ENCODE assay signal across 19 cellular contexts in genomic region chr15:55389276-55389631, GRCh38. TPM values are rescaled to one million over a fixed set of nuclear protein-coding genes. Genes with fewer than 3 reads are reported as not detected.
DNase-seq lines count a peak whose midpoint lies in the region; ATAC-seq and TF ChIP-seq lines count a peak whose summit lies in the region.
"Had no signal": no experiment of that assay in that cellular context is flagged by ENCODE, and none has a peak within 500 bp of the region (broad histone marks: within the 10 kb centered on the region; RNA-seq: fewer than 3 reads in every experiment).

No MANE protein-coding gene starts in this region.

- H3K27me3 ChIP-seq in neutrophil (no peaks in the 10 kb centered on the region), body of pancreas (no peaks in the 10 kb centered on the region), heart right ventricle (no peaks in the 10 kb centered on the region)
- H3K27me3 ChIP-seq: right atrium auricular region had no signal

- H3K4me1 Mint-ChIP-seq in chondrocyte (ENCODE audit: low read depth), result peaks cover 18% of the 10 kb centered on the region
- H3K4me1 Mint-ChIP-seq: stimulated activated memory B cell treated with anti-CD40 and anti-IgM and Interleukin-4, amounts not matched to agents 10 μg/mL and 1 μg/mL and 100 μg/mL, for 72 hours had no signal

- H3K9me3 Mint-ChIP-seq in chondrocyte (ENCODE audit: low read depth), result no peaks in the 10 kb centered on the region
- H3K9me3 Mint-ChIP-seq: activated CD4-positive, alpha-beta T cell treated with anti-CD3 and anti-CD28 coated beads, Interleukin-2, amount 10 ng/mL, durations not matched to agents 24 days and 14 days; effector memory CD8-positive, alpha-beta T cell; natural killer cell; stimulated activated memory B cell treated with anti-CD40 and anti-IgM and Interleukin-4, amounts not matched to agents 10 μg/mL and 1 μg/mL and 100 μg/mL, for 72 hours had no signal

- no peak for ATAC-seq in HG02759 (IDR thresholded peaks at IDR 0.05; ENCODE audit: unreplicated experiment)
- ATAC-seq in body of pancreas, result no peak
- no peak for ATAC-seq in heart right ventricle
- ATAC-seq: effector memory CD8-positive, alpha-beta T cell; stimulated activated memory B cell treated with anti-CD40 and anti-IgM and Interleukin-4, amounts not matched to agents 10 μg/mL and 1 μg/mL and 100 μg/mL, for 72 hours had no signal

- no peaks in the 10 kb centered on the region for H3K27me3 Mint-ChIP-seq in chondrocyte (ENCODE audit: low read depth)
- H3K27me3 Mint-ChIP-seq: activated CD4-positive, alpha-beta T cell treated with anti-CD3 and anti-CD28 coated beads, Interleukin-2, amount 10 ng/mL, durations not matched to agents 24 days and 14 days; effector memory CD8-positive, alpha-beta T cell; stimulated activated memory B cell treated with anti-CD40 and anti-IgM and Interleukin-4, amounts not matched to agents 10 μg/mL and 1 μg/mL and 100 μg/mL, for 72 hours had no signal

- peaks cover 34 to 40% of the 10 kb centered on the region in 2 experiments for H3K4me1 ChIP-seq in neutrophil (ENCODE audit: control insufficient read depth in 1 of 2, insufficient read depth in 1 of 2, low read depth in 1 of 2, low read length in 1 of 2)
- H3K4me1 ChIP-seq in body of pancreas, result no peaks in the 10 kb centered on the region
- H3K4me1 ChIP-seq in heart right ventricle, result peaks cover 0 to 5% (median 0%) of the 10 kb centered on the region in 9 donors
- H3K4me1 ChIP-seq: right atrium auricular region had no signal

- H3K9me3 ChIP-seq in neutrophil (no peaks in the 10 kb centered on the region), body of pancreas (no peaks in the 10 kb centered on the region), heart right ventricle (no peaks in the 10 kb centered on the region)
- H3K9me3 ChIP-seq: right atrium auricular region had no signal

- H3K4me3 ChIP-seq in neutrophil (ENCODE audit: low read depth in 1 of 2, low read length in 1 of 2) (no peak overlapping the region), body of pancreas (no peak overlapping the region), heart right ventricle (no peak overlapping the region)
- H3K4me3 ChIP-seq: right atrium auricular region had no signal

- H3K36me3 Mint-ChIP-seq in chondrocyte (ENCODE audit: low read depth), result peaks cover 19% of the 10 kb centered on the region
- H3K36me3 Mint-ChIP-seq: natural killer cell had no signal

- H3K36me3 ChIP-seq in neutrophil (peaks cover 55% of the 10 kb centered on the region), body of pancreas (replicated peaks in 1 of 2; ENCODE audit: insufficient read depth in 1 of 2, low read depth in 2 of 2) (peaks cover 3 to 7% of the 10 kb centered on the region in 2 donors), heart right ventricle (peaks cover 0 to 50% (median 11%) of the 10 kb centered on the region in 9 donors)

- H3K27ac Mint-ChIP-seq in chondrocyte (ENCODE audit: unreplicated experiment), result peak overlapping the region; percentile 86
- H3K27ac Mint-ChIP-seq: activated CD4-positive, alpha-beta T cell treated with anti-CD3 and anti-CD28 coated beads, Interleukin-2, amount 10 ng/mL, durations not matched to agents 24 days and 14 days; effector memory CD8-positive, alpha-beta T cell; stimulated activated memory B cell treated with anti-CD40 and anti-IgM and Interleukin-4, amounts not matched to agents 10 μg/mL and 1 μg/mL and 100 μg/mL, for 72 hours had no signal

- H3K4me3 Mint-ChIP-seq in chondrocyte (ENCODE audit: unreplicated experiment), result no peak overlapping the region
- H3K4me3 Mint-ChIP-seq: activated CD4-positive, alpha-beta T cell treated with anti-CD3 and anti-CD28 coated beads, Interleukin-2, amount 10 ng/mL, durations not matched to agents 24 days and 14 days; effector memory CD8-positive, alpha-beta T cell; natural killer cell; stimulated activated memory B cell treated with anti-CD40 and anti-IgM and Interleukin-4, amounts not matched to agents 10 μg/mL and 1 μg/mL and 100 μg/mL, for 72 hours had no signal

- DNase-seq in EL, result peak; percentile 53
- DNase-seq in M059J (ENCODE audit: low read depth), result peak; percentile 58
- DNase-seq in chondrocyte (ENCODE audit: low spot score), result no peak
- DNase-seq in body of pancreas, result no peak
- no peak for DNase-seq in activated effector memory CD4-positive, alpha-beta T cell treated with anti-CD3 and anti-CD28 coated beads, Interleukin-2, amount 50 U/mL, for 16 hours
- no peak for DNase-seq in heart right ventricle
- DNase-seq: C1 segment of cervical spinal cord; effector memory CD8-positive, alpha-beta T cell; natural killer cell; NCI-H1694; NCI-H526; RPMI8226; stimulated activated CD4-positive, alpha-beta T cell treated with anti-CD3 and anti-CD28 coated beads, Interleukin-4, amount 100 ng/mL, for 24 hours had no signal

- intact Hi-C loops in body of pancreas (cut with DNase I) (no loop called here), heart right ventricle (cut with DNase I) (no loop called here)

- no peak for TF ChIP-seq POLR2A in body of pancreas (IDR thresholded peaks at IDR 0.05)

- TF ChIP-seq CTCF in chondrocyte (IDR thresholded peaks at IDR 0.05), result no peak
- no peak for TF ChIP-seq CTCF in neutrophil (IDR thresholded peaks at IDR 0.05)
- no peak for TF ChIP-seq CTCF in body of pancreas (IDR thresholded peaks at IDR 0.05)
- no peak for TF ChIP-seq CTCF in heart right ventricle (IDR thresholded peaks at IDR 0.05)

- H3K27ac ChIP-seq in neutrophil (peak overlapping the region; percentile 56), body of pancreas (no peak overlapping the region), heart right ventricle (no peak overlapping the region)
- H3K27ac ChIP-seq: KMS-11, right atrium auricular region had no signal

RNA-seq across cellular contexts. Expression of gene CCPG1, which starts 18.9 kb away (rescaled TPM):
- 35.6 and 45.6 TPM in 2 replicates for total RNA-seq in M059J (2014; rRNA removed; shearing (Covaris generic))
- total RNA-seq in chondrocyte, result 218 to 305 TPM (median 220 TPM) in 3 replicates
- 10 to 100 TPM; 64.3 to 71.9 TPM for total RNA-seq in body of pancreas
- total RNA-seq in heart right ventricle, result 100 to 1,000 TPM in 1 of 10 donors, 10 to 100 TPM in 9; 71.2 to 106 (median 88.2) TPM
- 10 to 100 TPM; 24.5 to 32.8 TPM for polyA plus RNA-seq in heart right ventricle

RNA-seq across cellular contexts. Expression of gene PIERCE2, which starts 19.0 kb away (rescaled TPM):
- total RNA-seq in M059J (2014; rRNA removed; shearing (Covaris generic)), result 3.5 and 6.5 TPM in 2 replicates
- 2.7 to 3.8 TPM (median 3.1 TPM) in 3 replicates for total RNA-seq in chondrocyte
- 1 to 10 TPM; 2.0 to 2.1 TPM for total RNA-seq in body of pancreas
- 10 to 100 TPM in 1 of 10 donors, 1 to 10 TPM in 9; 3.0 to 10.1 (median 4.7) TPM for total RNA-seq in heart right ventricle
- polyA plus RNA-seq in heart right ventricle, result 10 to 100 TPM in 1 of 2 donors, 1 to 10 TPM in 1; 6.3 to 11.6 TPM

Comparison
In these comparisons a context has a peak if more than half of its experiments do, and no peak if none do; other contexts are left out.
1. DNase-seq: peak in EL (single experiment) and M059J (single experiment); none in chondrocyte (single experiment), body of pancreas (0 of 4), activated effector memory CD4-positive, alpha-beta T cell treated with anti-CD3 and anti-CD28 coated beads, Interleukin-2, amount 50 U/mL, for 16 hours (single experiment) and heart right ventricle (0 of 2).